Comparison of ENCODE assay signal across 9 cellular contexts in the genomic region with DNA sequence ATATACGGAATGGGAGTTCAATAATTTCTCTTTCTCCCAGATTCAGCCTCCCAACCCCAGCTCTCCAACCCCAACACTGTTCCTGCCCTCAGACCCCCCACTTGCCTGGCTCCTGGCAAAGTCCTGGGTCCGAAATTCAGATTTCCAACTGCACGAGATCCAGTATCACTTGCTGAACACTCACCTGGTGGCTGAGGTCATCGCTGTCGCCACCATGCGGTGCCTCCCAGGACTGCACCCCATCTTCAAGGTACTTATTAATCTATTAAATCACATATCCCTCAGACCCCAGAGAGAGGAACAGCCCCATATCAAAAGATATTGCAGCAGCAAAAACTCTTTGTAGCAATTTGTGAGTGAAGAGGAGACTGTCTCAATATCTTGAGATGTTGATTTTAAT. TPM values are rescaled to one million over a fixed set of nuclear protein-coding genes. Genes with fewer than 3 reads are reported as not detected.
DNase-seq lines count a peak whose midpoint lies in the region; ATAC-seq and TF ChIP-seq lines count a peak whose summit lies in the region.
"Had no signal": no experiment of that assay in that cellular context is flagged by ENCODE, and none has a peak within 500 bp of the region (broad histone marks: within the 10 kb centered on the region; RNA-seq: fewer than 3 reads in every experiment).

No MANE protein-coding gene starts in this region.

- H2AFZ ChIP-seq in GM23338, result no peak overlapping the region

- no peak; the same call in 2 of the 3 replicates for ATAC-seq in GM23338

- H3K27me3 Mint-ChIP-seq in GM23338 (ENCODE audit: insufficient read depth, low read depth, poor library complexity), result peaks cover 12% of the 10 kb centered on the region

- DNase-seq in A673 (ENCODE audit: low spot score), result no peak
- DNase-seq in GM23338 (ENCODE audit: low spot score), result peak; percentile 69
- DNase-seq in activated T-cell treated with anti-CD3 and anti-CD28 coated beads, Interleukin-2, amount 50 U/mL, for 48 hours, result peak; percentile 71 to 73
- DNase-seq in iris pigment epithelial cell (ENCODE audit: low read depth), result peak; percentile 44
- DNase-seq in SIG-M5 (lab: John Stamatoyannopoulos, UW), result no peak
- DNase-seq in germinal center (ENCODE audit: low spot score), result no peak
- DNase-seq in SW 1271 (lab: John Stamatoyannopoulos, UW), result no peak
- no peak for DNase-seq in A172 (ENCODE audit: low spot score)

- no TSS peak for BruUV-seq in A673 (replicated peaks; lab: Mats Ljungman, UMichigan)

- POLR2A ChIA-PET in A673 (lab: Charles Lee; ENCODE audit: low non-redundant PET), result no interaction called here

- peaks cover 10% of the 10 kb centered on the region for H3K36me3 ChIP-seq in A673 (ENCODE audit: insufficient read depth, low read length, poor library complexity, severe bottlenecking)
- H3K36me3 ChIP-seq in GM23338 (ENCODE audit: insufficient read depth), result no peaks in the 10 kb centered on the region

- 0 out of 2 replicates have a peak, but pooled peaks cover 2% of the 10 kb centered on the region for H3F3A ChIP-seq in GM23338 (replicated peaks; ENCODE audit: low read depth)

- no peak overlapping the region for H3K4me3 Mint-ChIP-seq in GM23338

- no peaks in the 10 kb centered on the region; the same call in 2 of the 3 replicates for H3K4me1 Mint-ChIP-seq in GM23338

- H3K4me2 ChIP-seq in GM23338, result no peak overlapping the region

- no peak overlapping the region for H3K27ac ChIP-seq in A673 (ENCODE audit: low read depth, low read length, poor library complexity, severe bottlenecking)
- no peak overlapping the region for H3K27ac ChIP-seq in GM23338 (ENCODE audit: low read depth)

- H3K79me2 ChIP-seq in GM23338 (replicated peaks; ENCODE audit: insufficient read depth), result no peaks in the 10 kb centered on the region

- H3K27me3 ChIP-seq in A673 (replicated peaks; ENCODE audit: insufficient read depth, low read depth, low read length, poor library complexity) (no peaks in the 10 kb centered on the region), GM23338 (ENCODE audit: insufficient read depth) (peaks cover 18% of the 10 kb centered on the region)

- no peak overlapping the region for H3K4me3 ChIP-seq in A673 (ENCODE audit: low read depth, low read length, poor library complexity, severe bottlenecking)
- H3K4me3 ChIP-seq in GM23338, result no peak overlapping the region

- no peak overlapping the region for H3K27ac Mint-ChIP-seq in GM23338

- intact Hi-C loops in A673 (cut with micrococcal nuclease; ENCODE audit: unreplicated experiment), result loop anchor here (5.0 kb wide), 1 partner anchor 159 kb away; no protein-coding TSS in a partner anchor

- TF ChIP-seq CTCF in A673 (conservative IDR thresholded peaks at IDR 0.05; ENCODE audit: low read depth, low read length) (peak; percentile 48; the same call in 1 of the 2 replicates), GM23338 (conservative IDR thresholded peaks at IDR 0.05; ENCODE audit: low read depth in 2 of 2) (peak; percentile 77 to 79)

- H3K9me2 ChIP-seq in GM23338 (ENCODE audit: insufficient read depth), result no peaks in the 10 kb centered on the region

- H3K4me1 ChIP-seq in A673 (ENCODE audit: insufficient read depth, low read length, poor library complexity, severe bottlenecking), result no peaks in the 10 kb centered on the region
- no peaks in the 10 kb centered on the region; the same call in 1 of the 2 replicates for H3K4me1 ChIP-seq in GM23338 (ENCODE audit: insufficient read depth)

- H3K9me3 ChIP-seq in A673 (ENCODE audit: low read depth, low read length, poor library complexity, severe bottlenecking), result no peaks in the 10 kb centered on the region

- H3K9me3 Mint-ChIP-seq in GM23338, result no peaks in the 10 kb centered on the region

- peaks cover 16% of the 10 kb centered on the region for H3K36me3 Mint-ChIP-seq in GM23338 (ENCODE audit: low read depth)

- CTCF ChIA-PET in A673 (lab: Charles Lee), result no interaction called here

- H4K20me1 ChIP-seq in GM23338 (replicated peaks; ENCODE audit: insufficient read depth), result peaks cover 11% of the 10 kb centered on the region; the same call in 1 of the 2 replicates

TF ChIP-seq in GM23338, 12 proteins besides CTCF, POLR2A, EP300 and RAD21 (continues in another document):
- TF ChIP-seq, protein P1, sequence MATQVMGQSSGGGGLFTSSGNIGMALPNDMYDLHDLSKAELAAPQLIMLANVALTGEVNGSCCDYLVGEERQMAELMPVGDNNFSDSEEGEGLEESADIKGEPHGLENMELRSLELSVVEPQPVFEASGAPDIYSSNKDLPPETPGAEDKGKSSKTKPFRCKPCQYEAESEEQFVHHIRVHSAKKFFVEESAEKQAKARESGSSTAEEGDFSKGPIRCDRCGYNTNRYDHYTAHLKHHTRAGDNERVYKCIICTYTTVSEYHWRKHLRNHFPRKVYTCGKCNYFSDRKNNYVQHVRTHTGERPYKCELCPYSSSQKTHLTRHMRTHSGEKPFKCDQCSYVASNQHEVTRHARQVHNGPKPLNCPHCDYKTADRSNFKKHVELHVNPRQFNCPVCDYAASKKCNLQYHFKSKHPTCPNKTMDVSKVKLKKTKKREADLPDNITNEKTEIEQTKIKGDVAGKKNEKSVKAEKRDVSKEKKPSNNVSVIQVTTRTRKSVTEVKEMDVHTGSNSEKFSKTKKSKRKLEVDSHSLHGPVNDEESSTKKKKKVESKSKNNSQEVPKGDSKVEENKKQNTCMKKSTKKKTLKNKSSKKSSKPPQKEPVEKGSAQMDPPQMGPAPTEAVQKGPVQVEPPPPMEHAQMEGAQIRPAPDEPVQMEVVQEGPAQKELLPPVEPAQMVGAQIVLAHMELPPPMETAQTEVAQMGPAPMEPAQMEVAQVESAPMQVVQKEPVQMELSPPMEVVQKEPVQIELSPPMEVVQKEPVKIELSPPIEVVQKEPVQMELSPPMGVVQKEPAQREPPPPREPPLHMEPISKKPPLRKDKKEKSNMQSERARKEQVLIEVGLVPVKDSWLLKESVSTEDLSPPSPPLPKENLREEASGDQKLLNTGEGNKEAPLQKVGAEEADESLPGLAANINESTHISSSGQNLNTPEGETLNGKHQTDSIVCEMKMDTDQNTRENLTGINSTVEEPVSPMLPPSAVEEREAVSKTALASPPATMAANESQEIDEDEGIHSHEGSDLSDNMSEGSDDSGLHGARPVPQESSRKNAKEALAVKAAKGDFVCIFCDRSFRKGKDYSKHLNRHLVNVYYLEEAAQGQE (IDR thresholded peaks at IDR 0.05; ENCODE audit: unreplicated experiment), result no peak
- no peak for TF ChIP-seq POLR2AphosphoS5 (IDR thresholded peaks at IDR 0.05; ENCODE audit: low read depth)
- no peak for TF ChIP-seq CREB1 (CRISPR knock-in tag; IDR thresholded peaks at IDR 0.05; ENCODE audit: low read depth)
- TF ChIP-seq EZH2phosphoT487 (IDR thresholded peaks at IDR 0.05; ENCODE audit: unreplicated experiment), result no peak
- no peak for TF ChIP-seq STAT1 (IDR thresholded peaks at IDR 0.05; ENCODE audit: unreplicated experiment)
- TF ChIP-seq EZH2 (IDR thresholded peaks at IDR 0.05; ENCODE audit: low read depth, unreplicated experiment), result no peak
- TF ChIP-seq, protein P2, sequence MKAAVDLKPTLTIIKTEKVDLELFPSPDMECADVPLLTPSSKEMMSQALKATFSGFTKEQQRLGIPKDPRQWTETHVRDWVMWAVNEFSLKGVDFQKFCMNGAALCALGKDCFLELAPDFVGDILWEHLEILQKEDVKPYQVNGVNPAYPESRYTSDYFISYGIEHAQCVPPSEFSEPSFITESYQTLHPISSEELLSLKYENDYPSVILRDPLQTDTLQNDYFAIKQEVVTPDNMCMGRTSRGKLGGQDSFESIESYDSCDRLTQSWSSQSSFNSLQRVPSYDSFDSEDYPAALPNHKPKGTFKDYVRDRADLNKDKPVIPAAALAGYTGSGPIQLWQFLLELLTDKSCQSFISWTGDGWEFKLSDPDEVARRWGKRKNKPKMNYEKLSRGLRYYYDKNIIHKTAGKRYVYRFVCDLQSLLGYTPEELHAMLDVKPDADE (IDR thresholded peaks at IDR 0.05), result no peak
- no peak for TF ChIP-seq ZNF331 (CRISPR knock-in tag; IDR thresholded peaks at IDR 0.05; ENCODE audit: low read depth)
- TF ChIP-seq JUNB (IDR thresholded peaks at IDR 0.05; ENCODE audit: unreplicated experiment), result no peak
- no peak for TF ChIP-seq NANOG (IDR thresholded peaks at IDR 0.05; ENCODE audit: borderline replicate concordance)

RNA-seq across cellular contexts. Expression of a gene that starts 5.7 kb away (rescaled TPM):
- total RNA-seq in A673 (2021), result not detected in 2 replicates
- 0.66 and 1.2 TPM in 2 replicates for total RNA-seq in GM23338 (2014; rRNA removed; shearing (Covaris generic))
- polyA plus RNA-seq in GM23338 (2016; fragmentation: Nextera tagmentation; extraction: Ambion mirVana), result 1.5 and 1.8 TPM in 2 replicates
- not detected in 2 replicates for total RNA-seq in A172 (2014; rRNA removed; shearing (Covaris generic))

RNA-seq across cellular contexts. Expression of a gene that starts 10.9 kb away (rescaled TPM):
- total RNA-seq in A673 (2021), result 246 and 258 TPM in 2 replicates
- 126 and 134 TPM in 2 replicates for total RNA-seq in GM23338 (2014; rRNA removed; shearing (Covaris generic))
- polyA plus RNA-seq in GM23338 (2016; fragmentation: Nextera tagmentation; extraction: Ambion mirVana), result 296 and 298 TPM in 2 replicates
- 220 and 249 TPM in 2 replicates for total RNA-seq in A172 (2014; rRNA removed; shearing (Covaris generic))

RNA-seq across cellular contexts. Expression of a gene that starts 21.3 kb away (rescaled TPM):
- total RNA-seq in A673 (2021), result 0.44 and 0.58 TPM in 2 replicates
- 4.2 and 4.5 TPM in 2 replicates for total RNA-seq in GM23338 (2014; rRNA removed; shearing (Covaris generic))
- 2.1 and 3.3 TPM in 2 replicates for polyA plus RNA-seq in GM23338 (2016; fragmentation: Nextera tagmentation; extraction: Ambion mirVana)
- 0.07 TPM in 1 of 2 replicates, not detected in the other for total RNA-seq in A172 (2014; rRNA removed; shearing (Covaris generic))
- total RNA-seq: mononuclear cell had no signal

RNA-seq across cellular contexts. Expression of a gene that starts 34.3 kb away (rescaled TPM):
- 11.7 and 15.5 TPM in 2 replicates for total RNA-seq in A673 (2021)
- 4.4 and 4.7 TPM in 2 replicates for total RNA-seq in GM23338 (2014; rRNA removed; shearing (Covaris generic))
- 1.2 and 2.2 TPM in 2 replicates for polyA plus RNA-seq in GM23338 (2016; fragmentation: Nextera tagmentation; extraction: Ambion mirVana)
- total RNA-seq in A172 (2014; rRNA removed; shearing (Covaris generic)), result 0.74 and 1.9 TPM in 2 replicates

RNA-seq across cellular contexts. Expression of a gene that starts 42.3 kb away (rescaled TPM):
- total RNA-seq in A673 (2021), result 0.47 and 1.3 TPM in 2 replicates
- total RNA-seq in GM23338 (2014; rRNA removed; shearing (Covaris generic)), result 0.42 TPM in 1 of 2 replicates, not detected in the other
- 0.68 and 1.4 TPM in 2 replicates for polyA plus RNA-seq in GM23338 (2016; fragmentation: Nextera tagmentation; extraction: Ambion mirVana)
- not detected in 2 replicates for total RNA-seq in A172 (2014; rRNA removed; shearing (Covaris generic))

Comparison
In these comparisons a context has a peak if more than half of its experiments do, and no peak if none do; other contexts are left out.
1. DNase-seq: peak in GM23338 (single experiment), activated T-cell treated with anti-CD3 and anti-CD28 coated beads, Interleukin-2, amount 50 U/mL, for 48 hours (2 of 2) and iris pigment epithelial cell (single experiment); none in A673 (single experiment), SIG-M5 (single experiment), germinal center (single experiment), SW 1271 (0 of 2) and A172 (single experiment).